In genomic region chr4:82124365-82124764, GRCh38 we compare ENCODE assay signal across 12 cellular contexts.
"Had no signal": no experiment of that assay in that cellular context is flagged by ENCODE, and none has a peak within 500 bp of the region (broad histone marks: within the 10 kb centered on the region; RNA-seq: fewer than 3 reads in every experiment).

No MANE protein-coding gene starts in this region.

- H3K9me3 ChIP-seq: ascending aorta, ovary had no signal

- H3K4me3 ChIP-seq: ascending aorta, hepatocyte, neural progenitor cell, ovary had no signal

- H3K27me3 ChIP-seq: ascending aorta, hepatocyte, neural progenitor cell, ovary had no signal

- H3K36me3 ChIP-seq: ascending aorta, neural progenitor cell, ovary, WERI-Rb-1 had no signal

- H3K4me1 Mint-ChIP-seq: neural progenitor cell had no signal

- H3K4me1 ChIP-seq: ascending aorta, neural progenitor cell had no signal

- H3K27ac ChIP-seq: ascending aorta, hepatocyte, neural progenitor cell, ovary, WERI-Rb-1 had no signal

- H3K36me3 Mint-ChIP-seq: neural progenitor cell, type B pancreatic cell had no signal

- H3K27ac Mint-ChIP-seq: activated T-helper 1 cell treated with anti-CD3 and anti-CD28 coated beads, Interleukin-12 subunit alpha, Interleukin-12 subunit beta, Interleukin-2, Interleukin-4 antibody, amounts not matched to agents 30 ng/mL and 10 ng/mL and 1 ng/mL, durations not matched to agents 14 hours and 24 hours and 36 hours; neural progenitor cell; type B pancreatic cell had no signal

- H3K4me3 Mint-ChIP-seq: activated T-helper 1 cell treated with anti-CD3 and anti-CD28 coated beads, Interleukin-12 subunit alpha, Interleukin-12 subunit beta, Interleukin-2, Interleukin-4 antibody, amounts not matched to agents 30 ng/mL and 10 ng/mL and 1 ng/mL, durations not matched to agents 14 hours and 24 hours and 36 hours; neural progenitor cell; type B pancreatic cell had no signal

- H3K9me3 Mint-ChIP-seq: neural progenitor cell, type B pancreatic cell had no signal

- DNase-seq: activated CD4-positive, alpha-beta T cell treated with anti-CD3 and anti-CD28 coated beads for 48 hours; left ventricle myocardium superior; ovary; stimulated activated CD4-positive, alpha-beta T cell treated with anti-CD3 and anti-CD28 coated beads, Interleukin-12 subunit alpha, Interleukin-12 subunit beta, amount 100 ng/mL, for 4 hours; stimulated activated naive CD4-positive, alpha-beta T cell treated with Interleukin-2 at 50 U/mL for 16 hours; WERI-Rb-1 had no signal

- FAIRE-seq: endothelial cell of umbilical vein had no signal
